In the genomic region with DNA sequence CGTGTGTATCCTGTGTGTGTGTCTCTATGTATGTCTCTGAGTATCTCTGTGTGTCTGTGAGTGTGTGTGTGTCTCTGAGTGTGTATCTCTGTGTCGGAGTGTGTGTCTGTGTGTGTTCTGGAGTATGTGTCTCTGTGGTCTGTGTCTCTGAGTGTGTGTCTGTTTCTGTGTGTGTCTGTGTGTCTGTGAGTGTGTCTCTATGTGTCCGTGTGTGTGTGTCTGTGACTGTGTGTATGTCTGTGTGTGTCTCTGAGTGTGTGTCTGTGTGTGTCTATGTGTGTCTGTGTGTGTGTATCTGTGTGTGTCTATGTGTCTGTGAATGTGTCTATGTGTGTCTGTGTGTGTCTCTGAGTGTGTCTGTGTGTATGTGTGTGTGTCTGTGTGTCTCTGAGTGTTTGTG, we compare ENCODE assay signal across 20 cellular contexts.
DNase-seq lines count a peak whose midpoint lies in the region; ATAC-seq, FAIRE-seq and TF ChIP-seq lines count a peak whose summit lies in the region.
"Had no signal": no experiment of that assay in that cellular context is flagged by ENCODE, and none has a peak within 500 bp of the region (broad histone marks: within the 10 kb centered on the region; RNA-seq: fewer than 3 reads in every experiment).

No MANE protein-coding gene starts in this region.

- H3K4me2 ChIP-seq in K562 (ENCODE audit: insufficient read depth, low read length) (no peak overlapping the region), neural cell (ENCODE audit: low read length) (no peak overlapping the region)

- H3K9me2 ChIP-seq in neural cell (ENCODE audit: insufficient read depth, low read length): no peaks in the 10 kb centered on the region

- ATAC-seq in K562 (no peak), GM21423 (IDR thresholded peaks at IDR 0.05; ENCODE audit: unreplicated experiment) (no peak)

- H3K27ac Mint-ChIP-seq in CD14-positive monocyte: no peak overlapping the region
- H3K27ac Mint-ChIP-seq: CD4-positive, alpha-beta memory T cell had no signal

- no peak overlapping the region for H3K9ac ChIP-seq in K562 (ENCODE audit: insufficient read depth in 1 of 2, low read depth in 2 of 2, low read length in 2 of 2)
- peak overlapping the region; percentile 73 for H3K9ac ChIP-seq in neural cell (ENCODE audit: low read length)
- H3K9ac ChIP-seq: GM23248 had no signal

- POLR2A ChIA-PET in K562 (lab: Yijun Ruan, JAX): no interaction called here

- CTCF ChIA-PET in K562 (lab: Yijun Ruan, JAX; ENCODE audit: low intra/inter-chr PET ratio): interaction anchor here (0.5 kb wide), 1 partner anchor 241 kb away, joined by 3 read pairs; no protein-coding TSS in a partner anchor

- no peaks in the 10 kb centered on the region for H3K36me3 Mint-ChIP-seq in CD14-positive monocyte
- H3K36me3 Mint-ChIP-seq: CD4-positive, alpha-beta memory T cell had no signal

- H3K9me1 ChIP-seq in K562 (ENCODE audit: control insufficient read depth, insufficient read depth, low read length): no peaks in the 10 kb centered on the region

- H3K4me1 ChIP-seq in K562 (replicated peaks in 1 of 2; ENCODE audit: control insufficient read depth in 2 of 2, insufficient read depth in 2 of 2, low read length in 2 of 2): peaks cover 0 to 4% of the 10 kb centered on the region in 2 experiments; a peak in 2 of 5 replicates

- TF ChIP-seq POLR2A in K562 (conservative IDR thresholded peaks at IDR 0.05): no peak

- intact Hi-C loops in K562 (cut with micrococcal nuclease): no loop called here
- intact Hi-C loops in CD14-positive monocyte (cut with micrococcal nuclease): no loop called here

- TF ChIP-seq EP300 in K562 (IDR thresholded peaks at IDR 0.05; ENCODE audit: low read length): no peak
- TF ChIP-seq EP300 in neural cell (conservative IDR thresholded peaks at IDR 0.05; ENCODE audit: poor library complexity, severe bottlenecking): no peak

- 20% methylated on average over 3 of the region's 3 CpGs for WGBS in K562 (ENCODE audit: insufficient coverage, low coverage, missing lambda C conversion rate)

- peaks cover 0 to 3% (median 0%) of the 10 kb centered on the region in 7 donors for H3K9me3 Mint-ChIP-seq in CD14-positive monocyte

- peak; percentile 98 for FAIRE-seq in HTR-8/SVneo (lab: Jason Lieb, UNC)
- FAIRE-seq in K562 (lab: Jason Lieb, UNC): no peak
- FAIRE-seq: A204.1, H54 had no signal

- H2AFZ ChIP-seq in K562 (ENCODE audit: low read depth, low read length) (no peak overlapping the region), neural cell (ENCODE audit: low read depth, low read length) (no peak overlapping the region)
- H2AFZ ChIP-seq: GM23248 had no signal

- H3K9me3 ChIP-seq in K562 (replicated peaks; ENCODE audit: control insufficient read depth, insufficient read depth, low read depth, low read length) (peaks cover 5% of the 10 kb centered on the region; the same call in 1 of the 2 replicates), neural cell (ENCODE audit: low read length) (no peaks in the 10 kb centered on the region)

- H3K79me2 ChIP-seq in K562 (ENCODE audit: control insufficient read depth, insufficient read depth, low read length) (no peaks in the 10 kb centered on the region), neural cell (replicated peaks; ENCODE audit: insufficient read depth, low read length) (no peaks in the 10 kb centered on the region)

- no peaks in the 10 kb centered on the region for H3K36me3 ChIP-seq in K562 (ENCODE audit: control insufficient read depth, insufficient read depth, low read length)
- H3K36me3 ChIP-seq in neural cell (ENCODE audit: insufficient read depth, low read length): no peaks in the 10 kb centered on the region

- no peak overlapping the region for H3K4me3 Mint-ChIP-seq in CD14-positive monocyte
- H3K4me3 Mint-ChIP-seq: CD4-positive, alpha-beta memory T cell had no signal

- no TSS peak for BruUV-seq in K562 (replicated peaks; lab: Mats Ljungman, UMichigan)

- H3K27ac ChIP-seq in K562 (ENCODE audit: extremely low read depth, low read depth, low read length): no peak overlapping the region
- peak overlapping the region; percentile 95 for H3K27ac ChIP-seq in neural cell (ENCODE audit: low read length)
- H3K27ac ChIP-seq: C4-2B, GM23248 had no signal

- H3K4me1 Mint-ChIP-seq in CD14-positive monocyte: no peaks in the 10 kb centered on the region

- H4K20me1 ChIP-seq in K562 (replicated peaks; ENCODE audit: control insufficient read depth, insufficient read depth, low read length) (peaks cover 21% of the 10 kb centered on the region; the same call in 1 of the 2 replicates), neural cell (ENCODE audit: insufficient read depth) (no peaks in the 10 kb centered on the region)

- TF ChIP-seq RAD21 in K562 (CRISPR knock-in tag; conservative IDR thresholded peaks at IDR 0.05 in 1 of 2, IDR thresholded peaks at IDR 0.05 in 1 of 2) (no peak), neural cell (conservative IDR thresholded peaks at IDR 0.05) (no peak)

- H3K27me3 ChIP-seq in K562 (ENCODE audit: control insufficient read depth in 2 of 2, insufficient read depth in 2 of 2, low read length in 2 of 2) (peaks cover 72 to 96% of the 10 kb centered on the region in 2 experiments), neural cell (ENCODE audit: insufficient read depth, low read depth, low read length) (no peaks in the 10 kb centered on the region)

- peaks cover 23 to 31% (median 27%) of the 10 kb centered on the region in 3 donors for H3K27me3 Mint-ChIP-seq in CD14-positive monocyte (ENCODE audit: low read depth in 3 of 3)

- no peaks in the 10 kb centered on the region for H3F3A ChIP-seq in neural cell (ENCODE audit: insufficient read depth, low read length, poor library complexity, severe bottlenecking)

- in situ Hi-C loops in K562 (cut with MboI): no loop called here

- DNase-seq in HTR-8/SVneo (ENCODE audit: insufficient read length, low spot score): no peak
- no peak for DNase-seq in K562 (ENCODE audit: extremely low read depth in 1 of 4, low spot score in 3 of 4)
- no peak for DNase-seq in CD14-positive monocyte (ENCODE audit: low spot score)
- no peak for DNase-seq in NCI-H187 (lab: John Stamatoyannopoulos, UW)
- DNase-seq in SHP77 treated with DMSO at 0.1 percent for 48 hours (lab: John Stamatoyannopoulos, UW): no peak
- DNase-seq: ACHN; AML-193; CD4-positive, alpha-beta memory T cell; DMS153; DMS79; GDM1; HCEC 1CT; Karpas-422; KBM-7 had no signal

- TF ChIP-seq CTCF in K562 (IDR thresholded peaks at IDR 0.05 in 2 of 3, conservative IDR thresholded peaks at IDR 0.05 in 1 of 3; ENCODE audit: insufficient read depth in 2 of 3, low read depth in 1 of 3, low read length in 3 of 3) (no peak), neural cell (IDR thresholded peaks at IDR 0.05; ENCODE audit: poor library complexity, severe bottlenecking) (no peak), CD14-positive monocyte (IDR thresholded peaks at IDR 0.05) (no peak)

- no peak overlapping the region for H3K4me3 ChIP-seq in K562
- H3K4me3 ChIP-seq in neural cell (ENCODE audit: low read length): no peak overlapping the region
- H3K4me3 ChIP-seq: GM23248 had no signal

TF ChIP-seq in K562, 482 proteins besides CTCF, POLR2A, EP300 and RAD21:
- peak; percentile 15; the same call in 1 of the 2 replicates for TF ChIP-seq ELF4 (CRISPR knock-in tag; IDR thresholded peaks at IDR 0.05)
- no peak for TF ChIP-seq ZNF165 (CRISPR knock-in tag; IDR thresholded peaks at IDR 0.05; ENCODE audit: borderline replicate concordance)

TF ChIP-seq in neural cell, 6 proteins besides CTCF, POLR2A, EP300 and RAD21:
- TF ChIP-seq EZH2 (IDR thresholded peaks at IDR 0.05; ENCODE audit: borderline replicate concordance, insufficient read depth, low read length, poor library complexity, severe bottlenecking) (no peak), SMC3 (conservative IDR thresholded peaks at IDR 0.05; ENCODE audit: poor library complexity) (no peak), POLR2AphosphoS5 (IDR thresholded peaks at IDR 0.05) (no peak), TAF1 (IDR thresholded peaks at IDR 0.05; ENCODE audit: low read depth) (no peak), MXI1 (conservative IDR thresholded peaks at IDR 0.05; ENCODE audit: poor library complexity, severe bottlenecking) (no peak), REST (IDR thresholded peaks at IDR 0.05; ENCODE audit: borderline replicate concordance) (no peak)
TF ChIP-seq in neural cell: peak in this region for 0.
